In the genomic region with DNA sequence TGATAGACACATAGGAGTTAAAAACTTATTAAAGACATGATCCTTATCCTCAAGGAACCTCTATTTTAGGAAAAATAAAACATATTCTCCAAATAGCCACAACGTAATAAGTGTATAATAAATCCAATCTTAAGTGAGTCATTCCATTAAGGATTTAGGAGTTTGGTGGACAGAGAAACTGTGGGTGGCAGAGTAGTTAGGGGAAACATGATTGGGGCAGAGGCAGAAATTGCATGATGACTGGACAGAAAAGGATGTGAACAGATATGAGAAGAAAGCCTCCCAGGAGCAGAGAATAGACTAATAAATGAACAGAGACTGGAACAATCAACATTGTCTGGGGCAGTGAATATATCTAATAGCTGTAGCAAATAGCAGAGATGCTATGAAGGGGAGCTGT, we compare ENCODE assay signal across 15 cellular contexts. TPM values are rescaled to one million over a fixed set of nuclear protein-coding genes. Genes with fewer than 3 reads are reported as not detected.
DNase-seq lines count a peak whose midpoint lies in the region; ATAC-seq and TF ChIP-seq lines count a peak whose summit lies in the region.
"Had no signal": no experiment of that assay in that cellular context is flagged by ENCODE, and none has a peak within 500 bp of the region (broad histone marks: within the 10 kb centered on the region; RNA-seq: fewer than 3 reads in every experiment).

No MANE protein-coding gene starts in this region.

- H3K4me3 ChIP-seq in AG10803 (ENCODE audit: low read length) (no peak overlapping the region), PC-3 (ENCODE audit: low read length) (no peak overlapping the region), lower lobe of right lung (no peak overlapping the region)
- H3K4me3 ChIP-seq: esophagus squamous epithelium had no signal

- ATAC-seq in PC-3 (peak; percentile 23), omental fat pad (ENCODE audit: low FRiP score) (peak; percentile 29), lower lobe of right lung (no peak)
- ATAC-seq: stimulated activated naive CD8-positive, alpha-beta T cell treated with anti-CD3 and anti-CD28 coated beads, Interleukin-15, amount 100 ng/mL, for 72 hours had no signal

- no TSS peak for BruUV-seq in PC-3 (replicated peaks; lab: Mats Ljungman, UMichigan)

- no peaks in the 10 kb centered on the region for H3K79me2 ChIP-seq in PC-3 (ENCODE audit: low read length)

- H3K4me2 ChIP-seq in PC-3 (ENCODE audit: low read length), result no peak overlapping the region

- CTCF ChIA-PET in PC-3 (lab: Charles Lee), result no interaction called here

- H3K27ac ChIP-seq in PC-3 (ENCODE audit: low read length) (peak overlapping the region; percentile 34), lower lobe of right lung (no peak overlapping the region)
- H3K27ac ChIP-seq: C4-2B, esophagus squamous epithelium had no signal

- DNase-seq in AG10803 (ENCODE audit: low read depth) (peak; percentile 86), PC-3 (peak; percentile 33), dedifferentiated amniotic fluid mesenchymal stem cell (ENCODE audit: extremely low spot score) (peak; percentile 51), omental fat pad (ENCODE audit: low spot score) (no peak), lower lobe of right lung (no peak), cortex of kidney (lab: John Stamatoyannopoulos, UW) (no peak), KG1 (lab: John Stamatoyannopoulos, UW) (no peak), nucleus accumbens (lab: John Stamatoyannopoulos, UW) (no peak)
- DNase-seq: activated CD4-positive, alpha-beta T cell treated with anti-CD3 and anti-CD28 coated beads for 4 hours; esophagus squamous epithelium; NCI-H2081 treated with DMSO at 0.1 percent for 48 hours; small intestine; stimulated activated naive CD8-positive, alpha-beta T cell treated with anti-CD3 and anti-CD28 coated beads, Interleukin-15, amount 100 ng/mL, for 72 hours had no signal

- H3K4me1 ChIP-seq in PC-3 (ENCODE audit: insufficient read depth, low read length) (peaks cover 14% of the 10 kb centered on the region), lower lobe of right lung (peaks cover 6% of the 10 kb centered on the region)

- no peak for TF ChIP-seq CTCF in AG10803 (conservative IDR thresholded peaks at IDR 0.05; ENCODE audit: low read length)
- TF ChIP-seq CTCF in PC-3 (conservative IDR thresholded peaks at IDR 0.05; ENCODE audit: low read depth, low read length), result no peak
- no peak for TF ChIP-seq CTCF in omental fat pad (IDR thresholded peaks at IDR 0.05)
- no peak for TF ChIP-seq CTCF in lower lobe of right lung (IDR thresholded peaks at IDR 0.05)

- no peaks in the 10 kb centered on the region for H3F3A ChIP-seq in PC-3 (ENCODE audit: low read length, unreplicated experiment)

- no peaks in the 10 kb centered on the region for H3K36me3 ChIP-seq in PC-3 (ENCODE audit: low read depth, low read length)
- no peaks in the 10 kb centered on the region for H3K36me3 ChIP-seq in lower lobe of right lung
- H3K36me3 ChIP-seq: esophagus squamous epithelium had no signal

- no peaks in the 10 kb centered on the region for H3K9me2 ChIP-seq in PC-3 (replicated peaks; ENCODE audit: low read length)

- H3K27me3 ChIP-seq in PC-3 (ENCODE audit: low read length) (no peaks in the 10 kb centered on the region), lower lobe of right lung (ENCODE audit: low read depth) (peaks cover 6% of the 10 kb centered on the region)

- H4K20me1 ChIP-seq in PC-3 (ENCODE audit: low read length), result no peaks in the 10 kb centered on the region

- H3K9ac ChIP-seq in PC-3 (ENCODE audit: low read length), result no peak overlapping the region

- POLR2A ChIA-PET in PC-3 (lab: Charles Lee; ENCODE audit: unreplicated experiment), result no interaction called here

- H3K9me3 ChIP-seq in PC-3 (ENCODE audit: low read length), result no peaks in the 10 kb centered on the region
- H3K9me3 ChIP-seq in lower lobe of right lung, result no peaks in the 10 kb centered on the region
- H3K9me3 ChIP-seq: esophagus squamous epithelium had no signal

- no peak overlapping the region for H2AFZ ChIP-seq in PC-3 (ENCODE audit: low read length)

- intact Hi-C loops in PC-3 (cut with micrococcal nuclease), result no loop called here
- intact Hi-C loops in lower lobe of right lung (cut with DNase I), result no loop called here

RNA-seq across cellular contexts. Expression of gene SIGLEC15, which starts 48.1 kb away (rescaled TPM):
- total RNA-seq in PC-3 (2014; rRNA removed) (2.0 and 4.8 TPM in 2 replicates), omental fat pad (1 to 10 TPM in 1 of 4 donors, under 1 TPM in 2, not detected in 1; 0.25 to 2.5 (median 0.46) TPM), lower lobe of right lung (0.35 TPM)
- total RNA-seq: esophagus squamous epithelium, lung microvascular endothelial cell had no signal

RNA-seq across cellular contexts. Expression of gene SLC14A1, which starts 53.4 kb away (rescaled TPM):
- 2.3 and 6.9 TPM in 2 replicates for total RNA-seq in PC-3 (2014; rRNA removed)
- total RNA-seq in omental fat pad, result 10 to 100 TPM in 2 of 4 donors, 1 to 10 TPM in 2; 1.2 to 15.1 (median 8.2) TPM
- total RNA-seq in lower lobe of right lung, result 21.8 TPM
- total RNA-seq: lung microvascular endothelial cell had no signal

Comparison
In these comparisons a context has a peak if more than half of its experiments do, and no peak if none do; other contexts are left out.
1. DNase-seq: peak in AG10803 (single experiment), PC-3 (single experiment) and dedifferentiated amniotic fluid mesenchymal stem cell (single experiment); none in omental fat pad (single experiment), lower lobe of right lung (single experiment), cortex of kidney (single experiment), KG1 (single experiment) and nucleus accumbens (0 of 56).
2. ATAC-seq: peak in PC-3 (single experiment) and omental fat pad (single experiment); none in lower lobe of right lung (0 of 2).